In genomic region chr5:163437011-163437308, GRCh38 we compare ENCODE assay signal across 8 cellular contexts. TPM values are rescaled to one million over a fixed set of nuclear protein-coding genes. Genes with fewer than 3 reads are reported as not detected.
DNase-seq lines count a peak whose midpoint lies in the region; ATAC-seq and TF ChIP-seq lines count a peak whose summit lies in the region.

No MANE protein-coding gene starts in this region.

- H3K23me2 ChIP-seq in H9 (ENCODE audit: insufficient read length, low read depth, low read length, poor library complexity, severe bottlenecking): peaks cover 4% of the 10 kb centered on the region

- no peak overlapping the region for H4K8ac ChIP-seq in H9 (replicated peaks; ENCODE audit: insufficient read length, low read depth, low read length)

- ATAC-seq in WTC11 (no peak), GM21529 (IDR thresholded peaks at IDR 0.05; ENCODE audit: unreplicated experiment) (no peak)

- H3K4me3 ChIP-seq in smooth muscle cell: peak overlapping the region; percentile 96

- no peak overlapping the region for H2BK12ac ChIP-seq in H9 (ENCODE audit: insufficient read length, low read depth, low read length)

- no peak overlapping the region for H3T11ph ChIP-seq in H9 (ENCODE audit: low read length)

- H2BK20ac ChIP-seq in H9 (ENCODE audit: low read depth, low read length, poor library complexity, severe bottlenecking): no peak overlapping the region

- H3K9me3 ChIP-seq in H9 (ENCODE audit: control insufficient read depth, low read depth, low read length): no peaks in the 10 kb centered on the region
- H3K9me3 ChIP-seq in smooth muscle cell (replicated peaks; ENCODE audit: low read depth): no peaks in the 10 kb centered on the region

- no peak overlapping the region for H3K23ac ChIP-seq in H9 (ENCODE audit: insufficient read length, low read depth, low read length)

- DNase-seq in H9 (no peak), WTC11 (ENCODE audit: low spot score) (no peak), glutamatergic neuron (no peak), smooth muscle cell (lab: John Stamatoyannopoulos, UW; ENCODE audit: unreplicated experiment) (no peak), anterior cingulate cortex (lab: John Stamatoyannopoulos, UW) (no peak), midbrain (lab: John Stamatoyannopoulos, UW) (no peak)
- DNase-seq in stimulated activated naive CD4-positive, alpha-beta T cell treated with Interleukin-2 at 50 U/mL for 16 hours (lab: John Stamatoyannopoulos, UW): no peak

- no peak overlapping the region for H3K56ac ChIP-seq in H9 (ENCODE audit: insufficient read length, low read depth, low read length)

- POLR2A ChIA-PET in WTC11 (lab: Charles Lee): interaction anchor here (1.0 to 3.5 kb wide), 4 partner anchors 23 to 259 kb away, joined by 3 to 61 read pairs (median 6); partner anchors contain the start of genes HMMR, MAT2B and NUDCD2

- H3K9me3 Mint-ChIP-seq in H9 (no peaks in the 10 kb centered on the region), WTC11 (no peaks in the 10 kb centered on the region), glutamatergic neuron (ENCODE audit: unreplicated experiment) (no peaks in the 10 kb centered on the region)

- no peak overlapping the region for H4K5ac ChIP-seq in H9 (ENCODE audit: insufficient read length, low read depth, low read length)

- H3K4me3 Mint-ChIP-seq in H9: peak overlapping the region; percentile 93 to 95
- peak overlapping the region; percentile 95 for H3K4me3 Mint-ChIP-seq in WTC11
- peak overlapping the region; percentile 97 for H3K4me3 Mint-ChIP-seq in glutamatergic neuron (ENCODE audit: unreplicated experiment)

- H3K79me1 ChIP-seq in H9 (ENCODE audit: insufficient read depth, low read depth, low read length, poor library complexity, severe bottlenecking): no peaks in the 10 kb centered on the region

- H2AK5ac ChIP-seq in H9 (ENCODE audit: insufficient read length, low read length): no peak overlapping the region

- H3F3A ChIP-seq in smooth muscle cell (ENCODE audit: low read depth): peaks cover 12% of the 10 kb centered on the region

- H3K79me2 ChIP-seq in H9 (ENCODE audit: insufficient read depth, low read length) (peaks cover 15% of the 10 kb centered on the region), smooth muscle cell (ENCODE audit: low read depth) (peaks cover 44% of the 10 kb centered on the region)

- H3K4me1 ChIP-seq in H9 (ENCODE audit: insufficient read depth, low read length): peaks cover 3% of the 10 kb centered on the region; the same call in 1 of the 2 replicates
- peaks cover 35% of the 10 kb centered on the region for H3K4me1 ChIP-seq in smooth muscle cell (ENCODE audit: low read depth)

- H4K20me1 ChIP-seq in H9 (ENCODE audit: control insufficient read depth, insufficient read depth, insufficient read length) (no peaks in the 10 kb centered on the region), smooth muscle cell (ENCODE audit: low read depth) (peaks cover 44% of the 10 kb centered on the region)

- no peak overlapping the region for H2BK15ac ChIP-seq in H9 (ENCODE audit: low read depth, low read length)

- H3K4me1 Mint-ChIP-seq in H9: peaks cover 43 to 46% of the 10 kb centered on the region in 2 experiments
- peaks cover 44% of the 10 kb centered on the region for H3K4me1 Mint-ChIP-seq in WTC11
- peaks cover 4% of the 10 kb centered on the region for H3K4me1 Mint-ChIP-seq in glutamatergic neuron (ENCODE audit: low read depth, unreplicated experiment)

- H3K27ac ChIP-seq in H9 (ENCODE audit: insufficient read length, low read depth, low read length) (no peak overlapping the region), smooth muscle cell (ENCODE audit: low read depth) (peak overlapping the region; percentile 61)

- H4K91ac ChIP-seq in H9 (ENCODE audit: insufficient read length, low read depth, low read length): no peak overlapping the region

- H3K4me2 ChIP-seq in H9 (ENCODE audit: insufficient read depth, insufficient read length, low read length) (peak overlapping the region; percentile 56), smooth muscle cell (peak overlapping the region; percentile 84)

- H2BK5ac ChIP-seq in H9 (ENCODE audit: insufficient read length, low read length): no peak overlapping the region

- CTCF ChIA-PET in WTC11 (lab: Charles Lee): no interaction called here

- no peak for TF ChIP-seq CTCF in H9 (conservative IDR thresholded peaks at IDR 0.05)
- TF ChIP-seq CTCF in WTC11 (IDR thresholded peaks at IDR 0.05): no peak
- TF ChIP-seq CTCF in glutamatergic neuron (IDR thresholded peaks at IDR 0.05; ENCODE audit: partially characterized antibody, unreplicated experiment): no peak
- no peak for TF ChIP-seq CTCF in smooth muscle cell (IDR thresholded peaks at IDR 0.05; ENCODE audit: borderline replicate concordance, insufficient read depth, poor library complexity, severe bottlenecking)

- no peaks in the 10 kb centered on the region for H3K27me3 Mint-ChIP-seq in H9 (ENCODE audit: low read depth)
- H3K27me3 Mint-ChIP-seq in WTC11 (ENCODE audit: low read depth): no peaks in the 10 kb centered on the region
- H3K27me3 Mint-ChIP-seq in glutamatergic neuron (ENCODE audit: unreplicated experiment): peaks cover 2% of the 10 kb centered on the region

- H3K27me3 ChIP-seq in H9 (ENCODE audit: insufficient read depth, low read length) (no peaks in the 10 kb centered on the region), smooth muscle cell (ENCODE audit: low read depth) (no peaks in the 10 kb centered on the region)

- H3K9ac ChIP-seq in H9 (ENCODE audit: extremely low read depth, insufficient read length, low read length) (no peak overlapping the region), smooth muscle cell (ENCODE audit: low read depth) (peak overlapping the region; percentile 39)

- no peak overlapping the region for H3K18ac ChIP-seq in H9 (ENCODE audit: insufficient read length, low read depth, low read length)

- H2AFZ ChIP-seq in H9 (ENCODE audit: low read length) (no peak overlapping the region), smooth muscle cell (ENCODE audit: low read depth) (peak overlapping the region; percentile 44)

- peaks cover 23 to 38% (median 38%) of the 10 kb centered on the region in 3 experiments for H3K36me3 Mint-ChIP-seq in H9 (ENCODE audit: insufficient read depth in 1 of 3, low read depth in 3 of 3)
- H3K36me3 Mint-ChIP-seq in WTC11: peaks cover 41% of the 10 kb centered on the region
- no peaks in the 10 kb centered on the region for H3K36me3 Mint-ChIP-seq in glutamatergic neuron (ENCODE audit: unreplicated experiment)

- H3K36me3 ChIP-seq in smooth muscle cell (ENCODE audit: low read depth): peaks cover 5% of the 10 kb centered on the region

- H3K27ac Mint-ChIP-seq in H9 (peak overlapping the region; percentile 49 to 79 (median 70); a peak in 6 of 7 replicates), WTC11 (peak overlapping the region; percentile 68), glutamatergic neuron (ENCODE audit: unreplicated experiment) (peak overlapping the region; percentile 68)

- H2BK120ac ChIP-seq in H9 (ENCODE audit: low read depth, low read length, poor library complexity, severe bottlenecking): no peak overlapping the region

- H3K4ac ChIP-seq in H9 (ENCODE audit: low read depth, low read length): no peak overlapping the region

- H3K14ac ChIP-seq in H9 (ENCODE audit: insufficient read depth, low read length): no peak overlapping the region

- no CpG with 5 or more reads among the region's 6 CpGs for WGBS in H9 (ENCODE audit: extremely low coverage, insufficient read length, low lambda C conversion rate)
- WGBS in smooth muscle cell (ENCODE audit: low lambda C conversion rate): 2% methylated on average over 6 of the region's 6 CpGs

TF ChIP-seq in WTC11, 78 proteins besides CTCF, POLR2A, EP300 and RAD21 (continues in another document):
- TF ChIP-seq, protein P1, sequence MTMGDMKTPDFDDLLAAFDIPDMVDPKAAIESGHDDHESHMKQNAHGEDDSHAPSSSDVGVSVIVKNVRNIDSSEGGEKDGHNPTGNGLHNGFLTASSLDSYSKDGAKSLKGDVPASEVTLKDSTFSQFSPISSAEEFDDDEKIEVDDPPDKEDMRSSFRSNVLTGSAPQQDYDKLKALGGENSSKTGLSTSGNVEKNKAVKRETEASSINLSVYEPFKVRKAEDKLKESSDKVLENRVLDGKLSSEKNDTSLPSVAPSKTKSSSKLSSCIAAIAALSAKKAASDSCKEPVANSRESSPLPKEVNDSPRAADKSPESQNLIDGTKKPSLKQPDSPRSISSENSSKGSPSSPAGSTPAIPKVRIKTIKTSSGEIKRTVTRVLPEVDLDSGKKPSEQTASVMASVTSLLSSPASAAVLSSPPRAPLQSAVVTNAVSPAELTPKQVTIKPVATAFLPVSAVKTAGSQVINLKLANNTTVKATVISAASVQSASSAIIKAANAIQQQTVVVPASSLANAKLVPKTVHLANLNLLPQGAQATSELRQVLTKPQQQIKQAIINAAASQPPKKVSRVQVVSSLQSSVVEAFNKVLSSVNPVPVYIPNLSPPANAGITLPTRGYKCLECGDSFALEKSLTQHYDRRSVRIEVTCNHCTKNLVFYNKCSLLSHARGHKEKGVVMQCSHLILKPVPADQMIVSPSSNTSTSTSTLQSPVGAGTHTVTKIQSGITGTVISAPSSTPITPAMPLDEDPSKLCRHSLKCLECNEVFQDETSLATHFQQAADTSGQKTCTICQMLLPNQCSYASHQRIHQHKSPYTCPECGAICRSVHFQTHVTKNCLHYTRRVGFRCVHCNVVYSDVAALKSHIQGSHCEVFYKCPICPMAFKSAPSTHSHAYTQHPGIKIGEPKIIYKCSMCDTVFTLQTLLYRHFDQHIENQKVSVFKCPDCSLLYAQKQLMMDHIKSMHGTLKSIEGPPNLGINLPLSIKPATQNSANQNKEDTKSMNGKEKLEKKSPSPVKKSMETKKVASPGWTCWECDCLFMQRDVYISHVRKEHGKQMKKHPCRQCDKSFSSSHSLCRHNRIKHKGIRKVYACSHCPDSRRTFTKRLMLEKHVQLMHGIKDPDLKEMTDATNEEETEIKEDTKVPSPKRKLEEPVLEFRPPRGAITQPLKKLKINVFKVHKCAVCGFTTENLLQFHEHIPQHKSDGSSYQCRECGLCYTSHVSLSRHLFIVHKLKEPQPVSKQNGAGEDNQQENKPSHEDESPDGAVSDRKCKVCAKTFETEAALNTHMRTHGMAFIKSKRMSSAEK (CRISPR knock-in tag; IDR thresholded peaks at IDR 0.05; ENCODE audit: borderline replicate concordance): no peak
- TF ChIP-seq GABPB1 (CRISPR knock-in tag; IDR thresholded peaks at IDR 0.05) (no peak), ZNF423 (CRISPR knock-in tag; IDR thresholded peaks at IDR 0.05) (no peak), ESRRA (CRISPR knock-in tag; IDR thresholded peaks at IDR 0.05; ENCODE audit: borderline replicate concordance) (no peak)

RNA-seq across cellular contexts. Expression of gene CCNG1, which starts 0.4 kb away (rescaled TPM):
- total RNA-seq in H9 (2021): 521 and 523 TPM in 2 replicates
- total RNA-seq in WTC11 (2021): 395 to 438 TPM (median 433 TPM) in 3 replicates
- 149 TPM for total RNA-seq in glutamatergic neuron (ENCODE audit: unreplicated experiment)
- 247 and 293 TPM in 2 replicates for total RNA-seq in smooth muscle cell
- 101 and 114 TPM in 2 replicates for polyA plus RNA-seq in smooth muscle cell

RNA-seq across cellular contexts. Expression of gene NUDCD2, which starts 22.9 kb away (rescaled TPM):
- total RNA-seq in H9 (2021): 42.2 and 45.6 TPM in 2 replicates
- 68.5 to 73.4 TPM (median 69.4 TPM) in 3 replicates for total RNA-seq in WTC11 (2021)
- total RNA-seq in glutamatergic neuron (ENCODE audit: unreplicated experiment): 19.2 TPM
- 6.4 and 7.7 TPM in 2 replicates for total RNA-seq in smooth muscle cell
- polyA plus RNA-seq in smooth muscle cell: 31.7 and 33.7 TPM in 2 replicates

RNA-seq across cellular contexts. Expression of gene HMMR, which starts 23.5 kb away (rescaled TPM):
- total RNA-seq in H9 (2021) (36.2 and 37.9 TPM in 2 replicates), WTC11 (2021) (69.1 to 78.5 TPM (median 73.3 TPM) in 3 replicates), glutamatergic neuron (ENCODE audit: unreplicated experiment) (7.4 TPM), smooth muscle cell (6.4 and 10.4 TPM in 2 replicates)
- polyA plus RNA-seq in smooth muscle cell: 5.3 and 6.1 TPM in 2 replicates
